ENCODE assay signal across 3 cellular contexts in genomic region chr7:15867441-15867840, GRCh38.
"Had no signal": no experiment of that assay in that cellular context is flagged by ENCODE, and none has a peak within 500 bp of the region (broad histone marks: within the 10 kb centered on the region; RNA-seq: fewer than 3 reads in every experiment).

No MANE protein-coding gene starts in this region.

- H3K4me3 ChIP-seq: GM12878 had no signal

- DNase-seq: GDM1, GF-D8 had no signal

- ATAC-seq: GM12878 had no signal
